1 cellular context compared by ENCODE assay signal in the genomic region with DNA sequence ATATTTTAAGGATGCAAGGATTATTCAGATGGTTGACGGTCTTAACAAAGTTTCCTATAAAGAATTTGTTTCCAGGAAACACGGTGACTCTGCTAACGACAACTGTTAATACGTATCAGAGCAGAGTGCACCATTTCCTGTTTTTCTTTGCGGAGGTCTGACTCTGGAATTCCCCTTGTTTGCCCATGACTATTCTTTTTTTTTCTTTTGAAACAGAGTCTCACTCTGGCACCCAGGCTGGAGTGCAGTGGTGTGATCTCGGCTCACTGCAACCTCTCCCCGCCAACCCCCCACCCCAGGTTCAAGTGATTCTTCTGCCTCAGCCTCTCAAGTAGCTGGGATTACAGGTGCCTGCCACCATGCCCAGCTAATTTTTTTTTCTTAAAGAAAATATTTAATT.
TF ChIP-seq lines count a peak whose summit lies in the region.

No MANE protein-coding gene starts in this region.

TF ChIP-seq in HepG2, 621 proteins besides CTCF, POLR2A, EP300 and RAD21 (continued from another document):
- TF ChIP-seq, protein P1, sequence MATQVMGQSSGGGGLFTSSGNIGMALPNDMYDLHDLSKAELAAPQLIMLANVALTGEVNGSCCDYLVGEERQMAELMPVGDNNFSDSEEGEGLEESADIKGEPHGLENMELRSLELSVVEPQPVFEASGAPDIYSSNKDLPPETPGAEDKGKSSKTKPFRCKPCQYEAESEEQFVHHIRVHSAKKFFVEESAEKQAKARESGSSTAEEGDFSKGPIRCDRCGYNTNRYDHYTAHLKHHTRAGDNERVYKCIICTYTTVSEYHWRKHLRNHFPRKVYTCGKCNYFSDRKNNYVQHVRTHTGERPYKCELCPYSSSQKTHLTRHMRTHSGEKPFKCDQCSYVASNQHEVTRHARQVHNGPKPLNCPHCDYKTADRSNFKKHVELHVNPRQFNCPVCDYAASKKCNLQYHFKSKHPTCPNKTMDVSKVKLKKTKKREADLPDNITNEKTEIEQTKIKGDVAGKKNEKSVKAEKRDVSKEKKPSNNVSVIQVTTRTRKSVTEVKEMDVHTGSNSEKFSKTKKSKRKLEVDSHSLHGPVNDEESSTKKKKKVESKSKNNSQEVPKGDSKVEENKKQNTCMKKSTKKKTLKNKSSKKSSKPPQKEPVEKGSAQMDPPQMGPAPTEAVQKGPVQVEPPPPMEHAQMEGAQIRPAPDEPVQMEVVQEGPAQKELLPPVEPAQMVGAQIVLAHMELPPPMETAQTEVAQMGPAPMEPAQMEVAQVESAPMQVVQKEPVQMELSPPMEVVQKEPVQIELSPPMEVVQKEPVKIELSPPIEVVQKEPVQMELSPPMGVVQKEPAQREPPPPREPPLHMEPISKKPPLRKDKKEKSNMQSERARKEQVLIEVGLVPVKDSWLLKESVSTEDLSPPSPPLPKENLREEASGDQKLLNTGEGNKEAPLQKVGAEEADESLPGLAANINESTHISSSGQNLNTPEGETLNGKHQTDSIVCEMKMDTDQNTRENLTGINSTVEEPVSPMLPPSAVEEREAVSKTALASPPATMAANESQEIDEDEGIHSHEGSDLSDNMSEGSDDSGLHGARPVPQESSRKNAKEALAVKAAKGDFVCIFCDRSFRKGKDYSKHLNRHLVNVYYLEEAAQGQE (IDR thresholded peaks at IDR 0.05; ENCODE audit: borderline replicate concordance in 1 of 2, low read depth in 1 of 2, low read length in 2 of 2), result no peak
- TF ChIP-seq ZNF460 (CRISPR knock-in tag; IDR thresholded peaks at IDR 0.05; ENCODE audit: borderline replicate concordance) (peak; percentile 83; the same call in 1 of the 2 replicates), KLF11 (CRISPR knock-in tag; IDR thresholded peaks at IDR 0.05) (no peak), FOXK2 (IDR thresholded peaks at IDR 0.05) (no peak), BCL6 (CRISPR knock-in tag; IDR thresholded peaks at IDR 0.05) (peak; percentile 48), HMG20B (CRISPR knock-in tag; conservative IDR thresholded peaks at IDR 0.05) (no peak), ZNF619 (CRISPR knock-in tag; IDR thresholded peaks at IDR 0.05) (no peak), ZNF143 (CRISPR knock-in tag; IDR thresholded peaks at IDR 0.05) (no peak), ZKSCAN8 (CRISPR knock-in tag; IDR thresholded peaks at IDR 0.05; ENCODE audit: borderline replicate concordance) (peak; percentile 59; the same call in 1 of the 2 replicates), HDAC6 (IDR thresholded peaks at IDR 0.05; ENCODE audit: low read depth, low read length) (no peak), TFE3 (CRISPR knock-in tag; IDR thresholded peaks at IDR 0.05) (no peak), MAZ (IDR thresholded peaks at IDR 0.05; ENCODE audit: borderline replicate concordance, low read depth, low read length) (no peak), MAZ (CRISPR knock-in tag; IDR thresholded peaks at IDR 0.05; ENCODE audit: low read depth) (0 out of 2 replicates have a peak, but pooled peaks have one; percentile 28), GATAD2A (CRISPR knock-in tag; IDR thresholded peaks at IDR 0.05) (peak; percentile 50; the same call in 1 of the 2 replicates), RFX1 (IDR thresholded peaks at IDR 0.05) (no peak), NAIF1 (CRISPR knock-in tag; IDR thresholded peaks at IDR 0.05; ENCODE audit: borderline replicate concordance) (0 out of 2 replicates have a peak, but pooled peaks have one; percentile 52), ZNF879 (CRISPR knock-in tag; IDR thresholded peaks at IDR 0.05) (no peak), TAF15 (IDR thresholded peaks at IDR 0.05; ENCODE audit: low read depth, low read length, poor library complexity, severe bottlenecking) (no peak), ZNF563 (CRISPR knock-in tag; IDR thresholded peaks at IDR 0.05) (no peak), YY1 (IDR thresholded peaks at IDR 0.05; ENCODE audit: insufficient read depth, insufficient replicate concordance, low read depth, low read length) (no peak)
- TF ChIP-seq, protein P2, sequence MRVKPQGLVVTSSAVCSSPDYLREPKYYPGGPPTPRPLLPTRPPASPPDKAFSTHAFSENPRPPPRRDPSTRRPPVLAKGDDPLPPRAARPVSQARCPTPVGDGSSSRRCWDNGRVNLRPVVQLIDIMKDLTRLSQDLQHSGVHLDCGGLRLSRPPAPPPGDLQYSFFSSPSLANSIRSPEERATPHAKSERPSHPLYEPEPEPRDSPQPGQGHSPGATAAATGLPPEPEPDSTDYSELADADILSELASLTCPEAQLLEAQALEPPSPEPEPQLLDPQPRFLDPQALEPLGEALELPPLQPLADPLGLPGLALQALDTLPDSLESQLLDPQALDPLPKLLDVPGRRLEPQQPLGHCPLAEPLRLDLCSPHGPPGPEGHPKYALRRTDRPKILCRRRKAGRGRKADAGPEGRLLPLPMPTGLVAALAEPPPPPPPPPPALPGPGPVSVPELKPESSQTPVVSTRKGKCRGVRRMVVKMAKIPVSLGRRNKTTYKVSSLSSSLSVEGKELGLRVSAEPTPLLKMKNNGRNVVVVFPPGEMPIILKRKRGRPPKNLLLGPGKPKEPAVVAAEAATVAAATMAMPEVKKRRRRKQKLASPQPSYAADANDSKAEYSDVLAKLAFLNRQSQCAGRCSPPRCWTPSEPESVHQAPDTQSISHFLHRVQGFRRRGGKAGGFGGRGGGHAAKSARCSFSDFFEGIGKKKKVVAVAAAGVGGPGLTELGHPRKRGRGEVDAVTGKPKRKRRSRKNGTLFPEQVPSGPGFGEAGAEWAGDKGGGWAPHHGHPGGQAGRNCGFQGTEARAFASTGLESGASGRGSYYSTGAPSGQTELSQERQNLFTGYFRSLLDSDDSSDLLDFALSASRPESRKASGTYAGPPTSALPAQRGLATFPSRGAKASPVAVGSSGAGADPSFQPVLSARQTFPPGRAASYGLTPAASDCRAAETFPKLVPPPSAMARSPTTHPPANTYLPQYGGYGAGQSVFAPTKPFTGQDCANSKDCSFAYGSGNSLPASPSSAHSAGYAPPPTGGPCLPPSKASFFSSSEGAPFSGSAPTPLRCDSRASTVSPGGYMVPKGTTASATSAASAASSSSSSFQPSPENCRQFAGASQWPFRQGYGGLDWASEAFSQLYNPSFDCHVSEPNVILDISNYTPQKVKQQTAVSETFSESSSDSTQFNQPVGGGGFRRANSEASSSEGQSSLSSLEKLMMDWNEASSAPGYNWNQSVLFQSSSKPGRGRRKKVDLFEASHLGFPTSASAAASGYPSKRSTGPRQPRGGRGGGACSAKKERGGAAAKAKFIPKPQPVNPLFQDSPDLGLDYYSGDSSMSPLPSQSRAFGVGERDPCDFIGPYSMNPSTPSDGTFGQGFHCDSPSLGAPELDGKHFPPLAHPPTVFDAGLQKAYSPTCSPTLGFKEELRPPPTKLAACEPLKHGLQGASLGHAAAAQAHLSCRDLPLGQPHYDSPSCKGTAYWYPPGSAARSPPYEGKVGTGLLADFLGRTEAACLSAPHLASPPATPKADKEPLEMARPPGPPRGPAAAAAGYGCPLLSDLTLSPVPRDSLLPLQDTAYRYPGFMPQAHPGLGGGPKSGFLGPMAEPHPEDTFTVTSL (CRISPR knock-in tag; IDR thresholded peaks at IDR 0.05; ENCODE audit: borderline replicate concordance), result peak; percentile 20; the same call in 1 of the 2 replicates
